26 cellular contexts compared by ENCODE assay signal in genomic region chr4:175811171-175811570, GRCh38. TPM values are rescaled to one million over a fixed set of nuclear protein-coding genes. Genes with fewer than 3 reads are reported as not detected.
"Had no signal": no experiment of that assay in that cellular context is flagged by ENCODE, and none has a peak within 500 bp of the region (broad histone marks: within the 10 kb centered on the region; RNA-seq: fewer than 3 reads in every experiment).

No MANE protein-coding gene starts in this region.

- H3K9ac ChIP-seq: parathyroid adenoma had no signal

- H3K27me3 ChIP-seq: body of pancreas, cardiac muscle cell, esophagus squamous epithelium, sigmoid colon, thyroid gland, upper lobe of right lung had no signal

- H3K4me3 ChIP-seq: body of pancreas, cardiac muscle cell, esophagus squamous epithelium, mucosa of descending colon, psoas muscle, sigmoid colon, thyroid gland, upper lobe of right lung had no signal

- H3K27ac ChIP-seq: body of pancreas, cardiac muscle cell, esophagus squamous epithelium, parathyroid adenoma, psoas muscle, sigmoid colon, thyroid gland, upper lobe of right lung had no signal

- H2AFZ ChIP-seq: parathyroid adenoma had no signal

- H3K9me3 ChIP-seq: body of pancreas, esophagus squamous epithelium, mucosa of descending colon, psoas muscle, sigmoid colon, thyroid gland, upper lobe of right lung had no signal

- H3K79me2 ChIP-seq: parathyroid adenoma had no signal

- ATAC-seq: activated CD4-positive, alpha-beta T cell treated with anti-CD3 and anti-CD28 coated beads for 36 hours; body of pancreas; left ventricle myocardium superior; mucosa of descending colon; natural killer cell treated with Interleukin-12 subunit alpha and Interleukin-12 subunit beta and Interleukin-15 and Interleukin-18, amount 100 ng/mL, for 72 hours; psoas muscle; stimulated activated effector memory CD8-positive, alpha-beta T cell treated with anti-CD3 and anti-CD28 coated beads, Interleukin-12 subunit alpha, Interleukin-12 subunit beta, amount 100 ng/mL, for 72 hours; upper lobe of right lung had no signal

- H3K4me1 ChIP-seq: body of pancreas, esophagus squamous epithelium, parathyroid adenoma, psoas muscle, thyroid gland, upper lobe of right lung had no signal

- DNase-seq: activated B cell treated with CpG ODN at 0.5 μM for 24 hours; activated CD4-positive, alpha-beta T cell treated with anti-CD3 and anti-CD28 coated beads for 36 hours; activated CD4-positive, alpha-beta T cell treated with anti-CD3 and anti-CD28 coated beads, Interleukin-2, amount 50 U/mL, for 4 hours; activated effector memory CD4-positive, alpha-beta T cell treated with Interleukin-2 at 50 U/mL for 16 hours; activated naive CD4-positive, alpha-beta T cell treated with Interleukin-2 at 50 U/mL for 16 hours; activated T-cell treated with anti-CD3 and anti-CD28 coated beads for 4 hours; aorta; body of pancreas; esophagus squamous epithelium; foreskin melanocyte; left ventricle myocardium superior; mucosa of descending colon; occipital lobe; psoas muscle; sigmoid colon; small intestine; stimulated activated CD4-positive, alpha-beta T cell treated with anti-CD3 and anti-CD28 coated beads, Interleukin-4, amount 100 ng/mL, for 24 hours; T-helper 1 cell; thyroid gland; upper lobe of right lung had no signal

- H3K36me3 ChIP-seq: cardiac muscle cell, esophagus squamous epithelium, sigmoid colon, thyroid gland, upper lobe of right lung had no signal

RNA-seq across cellular contexts. Expression of gene GPM6A, which starts 0.9 kb away (rescaled TPM):
- total RNA-seq: activated CD4-positive, alpha-beta T cell treated with anti-CD3 and anti-CD28 coated beads for 36 hours; chondrocyte; myocyte; natural killer cell treated with Interleukin-12 subunit alpha and Interleukin-12 subunit beta and Interleukin-15 and Interleukin-18, amount 100 ng/mL, for 72 hours had no signal
- polyA plus RNA-seq: aorta had no signal
